ENCODE assay signal across 1 cellular context in the genomic region with DNA sequence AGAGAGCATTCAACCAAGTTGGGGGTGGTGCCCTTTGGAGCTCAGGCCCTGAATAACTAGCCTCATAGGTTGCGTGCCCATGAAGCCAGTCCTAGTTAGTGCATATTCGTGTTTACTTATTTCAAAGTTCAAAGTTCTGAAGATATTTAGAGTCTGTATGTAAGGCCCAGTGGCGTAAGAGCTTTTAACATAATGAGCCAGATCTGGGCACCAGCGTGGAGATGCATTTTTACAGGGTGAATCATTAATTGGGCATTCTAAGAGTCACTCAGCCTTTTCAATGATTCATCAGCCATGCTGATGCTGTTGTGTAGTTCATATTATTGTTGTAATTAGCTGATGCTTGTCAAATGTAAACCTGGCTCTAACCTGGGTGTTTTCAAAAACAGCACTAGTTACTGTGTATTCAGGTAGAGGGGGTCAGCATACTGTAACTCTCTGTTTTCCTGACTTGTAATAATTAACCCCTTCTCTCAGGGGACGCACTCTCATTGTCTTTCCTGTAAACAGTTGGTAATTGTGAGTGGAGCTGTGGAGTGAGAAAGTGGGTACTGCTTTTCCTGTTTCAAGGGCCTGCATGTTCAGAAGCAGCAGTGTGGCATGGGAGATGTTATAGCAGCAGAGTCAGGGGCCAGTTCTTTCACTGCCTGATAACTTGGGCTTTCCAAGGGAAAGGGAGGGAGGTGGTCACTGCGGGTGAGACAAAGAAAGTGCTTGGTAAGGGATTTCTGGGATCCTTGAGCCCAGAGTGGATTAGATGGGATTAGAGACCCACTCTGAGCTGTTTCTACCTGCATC.
TF ChIP-seq lines count a peak whose summit lies in the region.

No MANE protein-coding gene starts in this region.

TF ChIP-seq in GM23338, 12 proteins besides CTCF, POLR2A, EP300 and RAD21 (continued from another document):
- TF ChIP-seq, protein P1, sequence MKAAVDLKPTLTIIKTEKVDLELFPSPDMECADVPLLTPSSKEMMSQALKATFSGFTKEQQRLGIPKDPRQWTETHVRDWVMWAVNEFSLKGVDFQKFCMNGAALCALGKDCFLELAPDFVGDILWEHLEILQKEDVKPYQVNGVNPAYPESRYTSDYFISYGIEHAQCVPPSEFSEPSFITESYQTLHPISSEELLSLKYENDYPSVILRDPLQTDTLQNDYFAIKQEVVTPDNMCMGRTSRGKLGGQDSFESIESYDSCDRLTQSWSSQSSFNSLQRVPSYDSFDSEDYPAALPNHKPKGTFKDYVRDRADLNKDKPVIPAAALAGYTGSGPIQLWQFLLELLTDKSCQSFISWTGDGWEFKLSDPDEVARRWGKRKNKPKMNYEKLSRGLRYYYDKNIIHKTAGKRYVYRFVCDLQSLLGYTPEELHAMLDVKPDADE (IDR thresholded peaks at IDR 0.05) = no peak
- TF ChIP-seq, protein P2, sequence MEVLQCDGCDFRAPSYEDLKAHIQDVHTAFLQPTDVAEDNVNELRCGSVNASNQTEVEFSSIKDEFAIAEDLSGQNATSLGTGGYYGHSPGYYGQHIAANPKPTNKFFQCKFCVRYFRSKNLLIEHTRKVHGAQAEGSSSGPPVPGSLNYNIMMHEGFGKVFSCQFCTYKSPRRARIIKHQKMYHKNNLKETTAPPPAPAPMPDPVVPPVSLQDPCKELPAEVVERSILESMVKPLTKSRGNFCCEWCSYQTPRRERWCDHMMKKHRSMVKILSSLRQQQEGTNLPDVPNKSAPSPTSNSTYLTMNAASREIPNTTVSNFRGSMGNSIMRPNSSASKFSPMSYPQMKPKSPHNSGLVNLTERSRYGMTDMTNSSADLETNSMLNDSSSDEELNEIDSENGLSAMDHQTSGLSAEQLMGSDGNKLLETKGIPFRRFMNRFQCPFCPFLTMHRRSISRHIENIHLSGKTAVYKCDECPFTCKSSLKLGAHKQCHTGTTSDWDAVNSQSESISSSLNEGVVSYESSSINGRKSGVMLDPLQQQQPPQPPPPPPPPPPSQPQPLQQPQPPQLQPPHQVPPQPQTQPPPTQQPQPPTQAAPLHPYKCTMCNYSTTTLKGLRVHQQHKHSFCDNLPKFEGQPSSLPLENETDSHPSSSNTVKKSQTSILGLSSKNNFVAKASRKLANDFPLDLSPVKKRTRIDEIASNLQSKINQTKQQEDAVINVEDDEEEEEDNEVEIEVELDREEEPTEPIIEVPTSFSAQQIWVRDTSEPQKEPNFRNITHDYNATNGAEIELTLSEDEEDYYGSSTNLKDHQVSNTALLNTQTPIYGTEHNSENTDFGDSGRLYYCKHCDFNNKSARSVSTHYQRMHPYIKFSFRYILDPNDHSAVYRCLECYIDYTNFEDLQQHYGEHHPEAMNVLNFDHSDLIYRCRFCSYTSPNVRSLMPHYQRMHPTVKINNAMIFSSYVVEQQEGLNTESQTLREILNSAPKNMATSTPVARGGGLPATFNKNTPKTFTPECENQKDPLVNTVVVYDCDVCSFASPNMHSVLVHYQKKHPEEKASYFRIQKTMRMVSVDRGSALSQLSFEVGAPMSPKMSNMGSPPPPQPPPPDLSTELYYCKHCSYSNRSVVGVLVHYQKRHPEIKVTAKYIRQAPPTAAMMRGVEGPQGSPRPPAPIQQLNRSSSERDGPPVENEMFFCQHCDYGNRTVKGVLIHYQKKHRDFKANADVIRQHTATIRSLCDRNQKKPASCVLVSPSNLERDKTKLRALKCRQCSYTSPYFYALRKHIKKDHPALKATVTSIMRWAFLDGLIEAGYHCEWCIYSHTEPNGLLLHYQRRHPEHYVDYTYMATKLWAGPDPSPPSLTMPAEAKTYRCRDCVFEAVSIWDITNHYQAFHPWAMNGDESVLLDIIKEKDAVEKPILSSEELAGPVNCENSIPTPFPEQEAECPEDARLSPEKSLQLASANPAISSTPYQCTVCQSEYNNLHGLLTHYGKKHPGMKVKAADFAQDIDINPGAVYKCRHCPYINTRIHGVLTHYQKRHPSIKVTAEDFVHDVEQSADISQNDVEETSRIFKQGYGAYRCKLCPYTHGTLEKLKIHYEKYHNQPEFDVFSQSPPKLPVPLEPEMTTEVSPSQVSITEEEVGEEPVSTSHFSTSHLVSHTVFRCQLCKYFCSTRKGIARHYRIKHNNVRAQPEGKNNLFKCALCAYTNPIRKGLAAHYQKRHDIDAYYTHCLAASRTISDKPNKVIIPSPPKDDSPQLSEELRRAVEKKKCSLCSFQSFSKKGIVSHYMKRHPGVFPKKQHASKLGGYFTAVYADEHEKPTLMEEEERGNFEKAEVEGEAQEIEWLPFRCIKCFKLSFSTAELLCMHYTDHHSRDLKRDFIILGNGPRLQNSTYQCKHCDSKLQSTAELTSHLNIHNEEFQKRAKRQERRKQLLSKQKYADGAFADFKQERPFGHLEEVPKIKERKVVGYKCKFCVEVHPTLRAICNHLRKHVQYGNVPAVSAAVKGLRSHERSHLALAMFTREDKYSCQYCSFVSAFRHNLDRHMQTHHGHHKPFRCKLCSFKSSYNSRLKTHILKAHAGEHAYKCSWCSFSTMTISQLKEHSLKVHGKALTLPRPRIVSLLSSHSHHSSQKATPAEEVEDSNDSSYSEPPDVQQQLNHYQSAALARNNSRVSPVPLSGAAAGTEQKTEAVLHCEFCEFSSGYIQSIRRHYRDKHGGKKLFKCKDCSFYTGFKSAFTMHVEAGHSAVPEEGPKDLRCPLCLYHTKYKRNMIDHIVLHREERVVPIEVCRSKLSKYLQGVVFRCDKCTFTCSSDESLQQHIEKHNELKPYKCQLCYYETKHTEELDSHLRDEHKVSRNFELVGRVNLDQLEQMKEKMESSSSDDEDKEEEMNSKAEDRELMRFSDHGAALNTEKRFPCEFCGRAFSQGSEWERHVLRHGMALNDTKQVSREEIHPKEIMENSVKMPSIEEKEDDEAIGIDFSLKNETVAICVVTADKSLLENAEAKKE (CRISPR knock-in tag; IDR thresholded peaks at IDR 0.05) = no peak
